In the genomic region with DNA sequence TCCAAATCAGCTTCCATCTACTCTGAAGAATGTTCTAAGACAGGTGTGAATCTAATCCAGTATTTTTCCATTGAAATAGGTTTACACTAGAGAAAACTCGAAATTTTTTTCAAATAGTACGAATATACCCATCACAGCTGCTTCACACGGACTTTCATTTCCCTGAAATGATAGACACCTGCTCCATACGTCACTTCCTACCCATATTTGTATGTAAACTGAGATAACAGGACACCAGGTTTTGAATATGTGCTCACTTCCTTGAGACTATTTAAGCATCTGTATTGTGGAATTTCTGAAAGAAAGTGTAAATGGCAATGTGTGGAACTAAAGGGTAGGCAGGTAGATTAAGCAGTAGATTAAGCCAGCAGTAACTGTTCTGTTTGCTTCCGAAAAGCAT, we compare ENCODE assay signal across 16 cellular contexts. TPM values are rescaled to one million over a fixed set of nuclear protein-coding genes. Genes with fewer than 3 reads are reported as not detected.
DNase-seq lines count a peak whose midpoint lies in the region; ATAC-seq and TF ChIP-seq lines count a peak whose summit lies in the region.
"Had no signal": no experiment of that assay in that cellular context is flagged by ENCODE, and none has a peak within 500 bp of the region (broad histone marks: within the 10 kb centered on the region; RNA-seq: fewer than 3 reads in every experiment).

No MANE protein-coding gene starts in this region.

- H3K27ac Mint-ChIP-seq in chondrocyte (ENCODE audit: unreplicated experiment) = no peak overlapping the region
- H3K27ac Mint-ChIP-seq in CD14-positive monocyte = no peak overlapping the region

- peak overlapping the region; percentile 33 to 59 for H3K27ac ChIP-seq in right atrium auricular region
- H3K27ac ChIP-seq in right cardiac atrium (ENCODE audit: low read length) = no peak overlapping the region
- H3K27ac ChIP-seq: breast epithelium, transverse colon, VCaP had no signal

- H3K36me3 ChIP-seq in right atrium auricular region = no peaks in the 10 kb centered on the region
- H3K36me3 ChIP-seq: breast epithelium, transverse colon had no signal

- peaks cover 0 to 22% of the 10 kb centered on the region in 2 donors for H3K4me1 ChIP-seq in right atrium auricular region
- H3K4me1 ChIP-seq in right cardiac atrium (ENCODE audit: control insufficient read depth, insufficient read depth, low read length) = peaks cover 3% of the 10 kb centered on the region
- H3K4me1 ChIP-seq: breast epithelium had no signal

- H3K9me3 Mint-ChIP-seq in chondrocyte (ENCODE audit: low read depth) (no peaks in the 10 kb centered on the region), CD14-positive monocyte (no peaks in the 10 kb centered on the region)
- H3K9me3 Mint-ChIP-seq: activated naive CD4-positive, alpha-beta T cell treated with anti-CD3 and anti-CD28 coated beads, Interleukin-2, amount 50 U/mL, for 72 hours; neural crest cell had no signal

- WGBS in right cardiac atrium = 69% methylated on average over 5 of the region's 5 CpGs

- intact Hi-C loops in right cardiac atrium (cut with DNase I) (no loop called here), CD14-positive monocyte (cut with micrococcal nuclease) (no loop called here)

- no peak overlapping the region for H3K4me3 ChIP-seq in right atrium auricular region
- no peak overlapping the region for H3K4me3 ChIP-seq in right cardiac atrium (ENCODE audit: low read length)
- H3K4me3 ChIP-seq: breast epithelium, transverse colon had no signal

- no peaks in the 10 kb centered on the region for H3K27me3 Mint-ChIP-seq in chondrocyte (ENCODE audit: low read depth)
- H3K27me3 Mint-ChIP-seq in CD14-positive monocyte (ENCODE audit: low read depth in 3 of 3) = peaks cover 0 to 1% (median 0%) of the 10 kb centered on the region in 3 donors

- ATAC-seq in right cardiac atrium (no peak), HG03354 (IDR thresholded peaks at IDR 0.05; ENCODE audit: poor library complexity, severe bottlenecking, unreplicated experiment) (peak; percentile 62), HG02870 (IDR thresholded peaks at IDR 0.05; ENCODE audit: unreplicated experiment) (no peak), HG03139 (IDR thresholded peaks at IDR 0.05; ENCODE audit: unreplicated experiment) (no peak)

- H3K36me3 Mint-ChIP-seq in chondrocyte (ENCODE audit: low read depth) = no peaks in the 10 kb centered on the region
- H3K36me3 Mint-ChIP-seq in CD14-positive monocyte = no peaks in the 10 kb centered on the region
- H3K36me3 Mint-ChIP-seq: activated naive CD4-positive, alpha-beta T cell treated with anti-CD3 and anti-CD28 coated beads, Interleukin-2, amount 50 U/mL, for 72 hours had no signal

- no peak for DNase-seq in right atrium auricular region (ENCODE audit: low spot score)
- no peak for DNase-seq in right cardiac atrium
- DNase-seq in germinal center (ENCODE audit: low spot score) = peak; percentile 84
- no peak for DNase-seq in chondrocyte (ENCODE audit: low spot score)
- no peak for DNase-seq in CD14-positive monocyte (ENCODE audit: low spot score)
- DNase-seq: effector memory CD4-positive, alpha-beta T cell; HCEC 1CT; NCI-H446; transverse colon had no signal

- no peak overlapping the region for H3K4me3 Mint-ChIP-seq in chondrocyte (ENCODE audit: unreplicated experiment)
- H3K4me3 Mint-ChIP-seq in CD14-positive monocyte = no peak overlapping the region
- H3K4me3 Mint-ChIP-seq: neural crest cell had no signal

- H3K9me3 ChIP-seq in right atrium auricular region (no peaks in the 10 kb centered on the region), right cardiac atrium (ENCODE audit: control insufficient read depth, low read length) (no peaks in the 10 kb centered on the region)
- H3K9me3 ChIP-seq: breast epithelium, transverse colon had no signal

- H3K4me1 Mint-ChIP-seq in chondrocyte (ENCODE audit: low read depth) (peaks cover 17% of the 10 kb centered on the region), CD14-positive monocyte (peaks cover 9% of the 10 kb centered on the region)
- H3K4me1 Mint-ChIP-seq: neural crest cell had no signal

- TF ChIP-seq CTCF in right atrium auricular region (IDR thresholded peaks at IDR 0.05) = no peak
- no peak for TF ChIP-seq CTCF in chondrocyte (IDR thresholded peaks at IDR 0.05)
- no peak for TF ChIP-seq CTCF in CD14-positive monocyte (IDR thresholded peaks at IDR 0.05)

- no peaks in the 10 kb centered on the region for H3K27me3 ChIP-seq in right atrium auricular region
- H3K27me3 ChIP-seq in right cardiac atrium (ENCODE audit: control insufficient read depth, insufficient read depth) = no peaks in the 10 kb centered on the region
- H3K27me3 ChIP-seq: breast epithelium, transverse colon had no signal

RNA-seq across cellular contexts. Expression of gene ITPR2, which starts 13.4 kb away (rescaled TPM):
- total RNA-seq in right atrium auricular region (10 to 100 TPM; 13.0 to 20.7 TPM), right cardiac atrium (10 to 100 TPM; 19.5 to 32.1 (median 24.6) TPM), chondrocyte (18.7 to 28.8 TPM (median 19.8 TPM) in 3 replicates)
- polyA plus RNA-seq in right cardiac atrium (4.2 TPM), CD14-positive monocyte (1 to 10 TPM; 2.7 to 5.7 TPM)
